ENCODE assay signal across 40 cellular contexts in genomic region chr12:7661741-7662140, GRCh38. TPM values are rescaled to one million over a fixed set of nuclear protein-coding genes. Genes with fewer than 3 reads are reported as not detected.
"Had no signal": no experiment of that assay in that cellular context is flagged by ENCODE, and none has a peak within 500 bp of the region (broad histone marks: within the 10 kb centered on the region; RNA-seq: fewer than 3 reads in every experiment).

No MANE protein-coding gene starts in this region.

- FAIRE-seq: astrocyte, colon, TTC549 had no signal

- H3K9me3 ChIP-seq: adrenal gland, body of pancreas, breast epithelium had no signal

- H3K27me3 Mint-ChIP-seq: activated B cell treated with CpG ODN at 0.5 μM for 24 hours; activated CD4-positive, alpha-beta memory T cell treated with anti-CD3 and anti-CD28 coated beads for 36 hours; activated CD4-positive, alpha-beta T cell treated with anti-CD3 and anti-CD28 coated beads, Interleukin-2, amount 10 ng/mL, durations not matched to agents 24 days and 14 days; activated CD8-positive, alpha-beta T cell treated with anti-CD3 and anti-CD28 coated beads for 36 hours; activated naive CD8-positive, alpha-beta T cell treated with anti-CD3 and anti-CD28 coated beads for 36 hours; activated T-helper 17 cell treated with anti-CD3 and anti-CD28 coated beads, Interleukin-2, amount 50 U/mL, for 72 hours had no signal

- DNase-seq: activated B cell treated with CpG ODN at 0.5 μM for 24 hours; activated CD4-positive, alpha-beta memory T cell treated with anti-CD3 and anti-CD28 coated beads for 36 hours; activated CD4-positive, alpha-beta T cell treated with anti-CD3 and anti-CD28 coated beads for 4 hours; activated CD4-positive, alpha-beta T cell treated with anti-CD3 and anti-CD28 coated beads, Interleukin-2, amount 10 ng/mL, durations not matched to agents 24 days and 14 days; activated CD4-positive, alpha-beta T cell treated with anti-CD3 and anti-CD28 coated beads, Interleukin-2, amount 50 U/mL, for 1 hour; activated CD4-positive, alpha-beta T cell treated with anti-CD3 and anti-CD28 coated beads, Interleukin-2, amount 50 U/mL, for 4 hours; activated CD4-positive, CD25-positive, alpha-beta regulatory T cell treated with anti-CD3 and anti-CD28 coated beads, Interleukin-2, amount 50 U/mL, for 72 hours; activated CD8-positive, alpha-beta memory T cell treated with anti-CD3 and anti-CD28 coated beads, Interleukin-2, amount 50 U/mL, for 4 hours; activated CD8-positive, alpha-beta T cell treated with anti-CD3 and anti-CD28 coated beads for 36 hours; activated effector memory CD4-positive, alpha-beta T cell treated with anti-CD3 and anti-CD28 coated beads, Interleukin-2, amount 50 U/mL, for 16 hours; activated gamma-delta T cell treated with Interleukin-2 at 50 U/mL for 16 hours; activated naive CD4-positive, alpha-beta T cell; activated naive CD4-positive, alpha-beta T cell treated with anti-CD3 and anti-CD28 coated beads for 36 hours; activated naive CD4-positive, alpha-beta T cell treated with anti-CD3 and anti-CD28 coated beads, Interleukin-2, amount 50 U/mL, for 16 hours; activated naive CD8-positive, alpha-beta T cell treated with anti-CD3 and anti-CD28 coated beads for 36 hours; activated T-cell treated with anti-CD3 and anti-CD28 coated beads for 4 hours; activated T-cell treated with anti-CD3 and anti-CD28 coated beads, Interleukin-2, amount 50 U/mL, for 1 hour; activated T-cell treated with anti-CD3 and anti-CD28 coated beads, Interleukin-2, amount 50 U/mL, for 4 hours; activated T-cell treated with anti-CD3 and anti-CD28 coated beads, Interleukin-2, amount 50 U/mL, for 72 hours; adrenal gland; amniotic stem cell; aorta; body of pancreas; brain microvascular endothelial cell; central memory CD4-positive, alpha-beta T cell; T-helper 2 cell; T-helper 9 cell had no signal

- H3K27me3 ChIP-seq: adrenal gland, body of pancreas, brain microvascular endothelial cell, breast epithelium had no signal

- H3K9me3 Mint-ChIP-seq: activated B cell treated with CpG ODN at 0.5 μM for 24 hours; activated CD4-positive, alpha-beta memory T cell treated with anti-CD3 and anti-CD28 coated beads for 36 hours; activated CD4-positive, alpha-beta T cell treated with anti-CD3 and anti-CD28 coated beads, Interleukin-2, amount 10 ng/mL, durations not matched to agents 24 days and 14 days; activated CD8-positive, alpha-beta T cell treated with anti-CD3 and anti-CD28 coated beads for 36 hours; activated naive CD4-positive, alpha-beta T cell treated with anti-CD3 and anti-CD28 coated beads for 36 hours; activated naive CD4-positive, alpha-beta T cell treated with anti-CD3 and anti-CD28 coated beads, Interleukin-2, amount 50 U/mL, for 72 hours; activated naive CD8-positive, alpha-beta T cell treated with anti-CD3 and anti-CD28 coated beads for 36 hours; activated T-cell treated with anti-CD3 and anti-CD28 coated beads, Interleukin-2, amount 50 U/mL, for 4 hours; activated T-cell treated with anti-CD3 and anti-CD28 coated beads, Interleukin-2, amount 50 U/mL, for 72 hours; activated T-helper 1 cell treated with anti-CD3 and anti-CD28 coated beads, Interleukin-12 subunit alpha, Interleukin-12 subunit beta, Interleukin-2, Interleukin-4 antibody, amounts not matched to agents 30 ng/mL and 10 ng/mL and 1 ng/mL, durations not matched to agents 14 hours and 24 hours and 36 hours; activated T-helper 17 cell treated with anti-CD3 and anti-CD28 coated beads, Interleukin-2, amount 50 U/mL, for 72 hours; T-helper 1 cell treated with Interleukin-12 subunit alpha and Interleukin-12 subunit beta and Interleukin-4 antibody, amounts not matched to agents 30 μg/mL and 1 μg/mL, for 36 hours; T-helper 2 cell treated with Interferon-gamma antibody and Interleukin-4, amounts not matched to agents 5 μg/mL and 100 μg/mL, for 36 hours had no signal

- H3K27ac Mint-ChIP-seq: activated B cell treated with CpG ODN at 0.5 μM for 24 hours; activated CD4-positive, alpha-beta memory T cell treated with anti-CD3 and anti-CD28 coated beads for 36 hours; activated CD4-positive, alpha-beta T cell treated with anti-CD3 and anti-CD28 coated beads, Interleukin-2, amount 10 ng/mL, durations not matched to agents 24 days and 14 days; activated CD8-positive, alpha-beta T cell treated with anti-CD3 and anti-CD28 coated beads for 36 hours; activated naive CD4-positive, alpha-beta T cell treated with anti-CD3 and anti-CD28 coated beads for 36 hours; activated naive CD4-positive, alpha-beta T cell treated with anti-CD3 and anti-CD28 coated beads, Interleukin-2, amount 50 U/mL, for 72 hours; activated naive CD8-positive, alpha-beta T cell treated with anti-CD3 and anti-CD28 coated beads for 36 hours; activated T-cell treated with anti-CD3 and anti-CD28 coated beads, Interleukin-2, amount 50 U/mL, for 72 hours; activated T-helper 1 cell treated with anti-CD3 and anti-CD28 coated beads, Interleukin-12 subunit alpha, Interleukin-12 subunit beta, Interleukin-2, Interleukin-4 antibody, amounts not matched to agents 30 ng/mL and 10 ng/mL and 1 ng/mL, durations not matched to agents 14 hours and 24 hours and 36 hours; activated T-helper 17 cell treated with anti-CD3 and anti-CD28 coated beads, Interleukin-2, amount 50 U/mL, for 72 hours; T-helper 1 cell treated with Interleukin-12 subunit alpha and Interleukin-12 subunit beta and Interleukin-4 antibody, amounts not matched to agents 30 μg/mL and 1 μg/mL, for 36 hours; T-helper 2 cell treated with Interferon-gamma antibody and Interleukin-4, amounts not matched to agents 5 μg/mL and 100 μg/mL, for 36 hours had no signal

- H3K4me1 Mint-ChIP-seq: activated CD4-positive, alpha-beta T cell treated with anti-CD3 and anti-CD28 coated beads, Interleukin-2, amount 10 ng/mL, durations not matched to agents 24 days and 14 days; activated naive CD8-positive, alpha-beta T cell treated with anti-CD3 and anti-CD28 coated beads for 36 hours; activated T-helper 17 cell treated with anti-CD3 and anti-CD28 coated beads, Interleukin-2, amount 50 U/mL, for 72 hours had no signal

- H3K36me3 ChIP-seq: adrenal gland, brain microvascular endothelial cell, breast epithelium had no signal

- H3K27ac ChIP-seq: adrenal gland, body of pancreas, brain microvascular endothelial cell, breast epithelium, VCaP had no signal

- H3K4me3 ChIP-seq: adrenal gland, body of pancreas, breast epithelium had no signal

- H3K36me3 Mint-ChIP-seq: activated CD4-positive, alpha-beta memory T cell treated with anti-CD3 and anti-CD28 coated beads for 36 hours; activated naive CD4-positive, alpha-beta T cell treated with anti-CD3 and anti-CD28 coated beads, Interleukin-2, amount 50 U/mL, for 72 hours; activated naive CD8-positive, alpha-beta T cell treated with anti-CD3 and anti-CD28 coated beads for 36 hours had no signal

- H3K4me3 Mint-ChIP-seq: activated B cell treated with CpG ODN at 0.5 μM for 24 hours; activated CD4-positive, alpha-beta memory T cell treated with anti-CD3 and anti-CD28 coated beads for 36 hours; activated CD4-positive, alpha-beta T cell treated with anti-CD3 and anti-CD28 coated beads, Interleukin-2, amount 10 ng/mL, durations not matched to agents 24 days and 14 days; activated CD8-positive, alpha-beta T cell treated with anti-CD3 and anti-CD28 coated beads for 36 hours; activated naive CD4-positive, alpha-beta T cell treated with anti-CD3 and anti-CD28 coated beads for 36 hours; activated naive CD8-positive, alpha-beta T cell treated with anti-CD3 and anti-CD28 coated beads for 36 hours; activated T-cell treated with anti-CD3 and anti-CD28 coated beads, Interleukin-2, amount 50 U/mL, for 4 hours; activated T-cell treated with anti-CD3 and anti-CD28 coated beads, Interleukin-2, amount 50 U/mL, for 72 hours; activated T-helper 1 cell treated with anti-CD3 and anti-CD28 coated beads, Interleukin-12 subunit alpha, Interleukin-12 subunit beta, Interleukin-2, Interleukin-4 antibody, amounts not matched to agents 30 ng/mL and 10 ng/mL and 1 ng/mL, durations not matched to agents 14 hours and 24 hours and 36 hours; activated T-helper 17 cell treated with anti-CD3 and anti-CD28 coated beads, Interleukin-2, amount 50 U/mL, for 72 hours; T-helper 1 cell treated with Interleukin-12 subunit alpha and Interleukin-12 subunit beta and Interleukin-4 antibody, amounts not matched to agents 30 μg/mL and 1 μg/mL, for 36 hours; T-helper 2 cell treated with Interferon-gamma antibody and Interleukin-4, amounts not matched to agents 5 μg/mL and 100 μg/mL, for 36 hours had no signal

- ATAC-seq: activated CD8-positive, alpha-beta T cell treated with anti-CD3 and anti-CD28 coated beads for 36 hours; activated naive CD4-positive, alpha-beta T cell treated with anti-CD3 and anti-CD28 coated beads, Interleukin-2, amount 50 U/mL, for 72 hours; activated T-cell treated with anti-CD3 and anti-CD28 coated beads, Interleukin-2, amount 50 U/mL, for 4 hours; activated T-cell treated with anti-CD3 and anti-CD28 coated beads, Interleukin-2, amount 50 U/mL, for 72 hours; activated T-helper 17 cell treated with anti-CD3 and anti-CD28 coated beads, Interleukin-2, amount 50 U/mL, for 72 hours; body of pancreas had no signal

- H3K4me1 ChIP-seq: adrenal gland, body of pancreas, breast epithelium had no signal

RNA-seq across cellular contexts. Expression of gene APOBEC1, which starts 4.0 kb away (rescaled TPM):
- total RNA-seq: activated B cell treated with CpG ODN at 0.5 μM for 24 hours; activated CD4-positive, alpha-beta memory T cell treated with anti-CD3 and anti-CD28 coated beads for 36 hours; activated CD4-positive, alpha-beta T cell treated with anti-CD3 and anti-CD28 coated beads, Interleukin-2, amount 10 ng/mL, durations not matched to agents 24 days and 14 days; activated CD8-positive, alpha-beta memory T cell treated with anti-CD3 and anti-CD28 coated beads for 36 hours; activated CD8-positive, alpha-beta T cell treated with anti-CD3 and anti-CD28 coated beads for 36 hours; activated naive CD4-positive, alpha-beta T cell treated with anti-CD3 and anti-CD28 coated beads for 36 hours; activated naive CD4-positive, alpha-beta T cell treated with anti-CD3 and anti-CD28 coated beads, Interleukin-2, amount 50 U/mL, for 72 hours; activated naive CD8-positive, alpha-beta T cell treated with anti-CD3 and anti-CD28 coated beads for 36 hours; activated T-cell treated with anti-CD3 and anti-CD28 coated beads, Interleukin-2, amount 50 U/mL, for 4 hours; activated T-cell treated with anti-CD3 and anti-CD28 coated beads, Interleukin-2, amount 50 U/mL, for 72 hours; activated T-helper 1 cell treated with anti-CD3 and anti-CD28 coated beads, Interleukin-12 subunit alpha, Interleukin-12 subunit beta, Interleukin-2, Interleukin-4 antibody, amounts not matched to agents 30 ng/mL and 10 ng/mL and 1 ng/mL, durations not matched to agents 14 hours and 24 hours and 36 hours; activated T-helper 17 cell treated with anti-CD3 and anti-CD28 coated beads, Interleukin-2, amount 50 U/mL, for 72 hours; adrenal gland; aorta; astrocyte; breast epithelium; cardiac septum; cerebellum had no signal
- polyA plus RNA-seq: adrenal gland had no signal

RNA-seq across cellular contexts. Expression of gene GDF3, which starts 33.8 kb away (rescaled TPM):
- total RNA-seq: activated B cell treated with CpG ODN at 0.5 μM for 24 hours; activated CD4-positive, alpha-beta memory T cell treated with anti-CD3 and anti-CD28 coated beads for 36 hours; activated CD4-positive, alpha-beta T cell treated with anti-CD3 and anti-CD28 coated beads, Interleukin-2, amount 10 ng/mL, durations not matched to agents 24 days and 14 days; activated CD8-positive, alpha-beta memory T cell treated with anti-CD3 and anti-CD28 coated beads for 36 hours; activated CD8-positive, alpha-beta T cell treated with anti-CD3 and anti-CD28 coated beads for 36 hours; activated naive CD4-positive, alpha-beta T cell treated with anti-CD3 and anti-CD28 coated beads for 36 hours; activated naive CD4-positive, alpha-beta T cell treated with anti-CD3 and anti-CD28 coated beads, Interleukin-2, amount 50 U/mL, for 72 hours; activated naive CD8-positive, alpha-beta T cell treated with anti-CD3 and anti-CD28 coated beads for 36 hours; activated T-cell treated with anti-CD3 and anti-CD28 coated beads, Interleukin-2, amount 50 U/mL, for 4 hours; activated T-cell treated with anti-CD3 and anti-CD28 coated beads, Interleukin-2, amount 50 U/mL, for 72 hours; activated T-helper 1 cell treated with anti-CD3 and anti-CD28 coated beads, Interleukin-12 subunit alpha, Interleukin-12 subunit beta, Interleukin-2, Interleukin-4 antibody, amounts not matched to agents 30 ng/mL and 10 ng/mL and 1 ng/mL, durations not matched to agents 14 hours and 24 hours and 36 hours; activated T-helper 17 cell treated with anti-CD3 and anti-CD28 coated beads, Interleukin-2, amount 50 U/mL, for 72 hours; astrocyte; body of pancreas; cerebellum had no signal
- polyA plus RNA-seq: aorta had no signal

RNA-seq across cellular contexts. Expression of gene DPPA3, which starts 49.5 kb away (rescaled TPM):
- total RNA-seq: activated B cell treated with CpG ODN at 0.5 μM for 24 hours; activated CD4-positive, alpha-beta memory T cell treated with anti-CD3 and anti-CD28 coated beads for 36 hours; activated CD4-positive, alpha-beta T cell treated with anti-CD3 and anti-CD28 coated beads, Interleukin-2, amount 10 ng/mL, durations not matched to agents 24 days and 14 days; activated CD8-positive, alpha-beta memory T cell treated with anti-CD3 and anti-CD28 coated beads for 36 hours; activated CD8-positive, alpha-beta T cell treated with anti-CD3 and anti-CD28 coated beads for 36 hours; activated naive CD4-positive, alpha-beta T cell treated with anti-CD3 and anti-CD28 coated beads for 36 hours; activated naive CD4-positive, alpha-beta T cell treated with anti-CD3 and anti-CD28 coated beads, Interleukin-2, amount 50 U/mL, for 72 hours; activated naive CD8-positive, alpha-beta T cell treated with anti-CD3 and anti-CD28 coated beads for 36 hours; activated T-cell treated with anti-CD3 and anti-CD28 coated beads, Interleukin-2, amount 50 U/mL, for 4 hours; activated T-cell treated with anti-CD3 and anti-CD28 coated beads, Interleukin-2, amount 50 U/mL, for 72 hours; activated T-helper 1 cell treated with anti-CD3 and anti-CD28 coated beads, Interleukin-12 subunit alpha, Interleukin-12 subunit beta, Interleukin-2, Interleukin-4 antibody, amounts not matched to agents 30 ng/mL and 10 ng/mL and 1 ng/mL, durations not matched to agents 14 hours and 24 hours and 36 hours; activated T-helper 17 cell treated with anti-CD3 and anti-CD28 coated beads, Interleukin-2, amount 50 U/mL, for 72 hours; adrenal gland; aorta; astrocyte; body of pancreas; breast epithelium; cardiac septum; cerebellum had no signal
- polyA plus RNA-seq: adrenal gland, aorta had no signal
